9 cellular contexts compared by ENCODE assay signal in genomic region chr9:72524820-72525539, GRCh38. TPM values are rescaled to one million over a fixed set of nuclear protein-coding genes. Genes with fewer than 3 reads are reported as not detected.
A peak's percentile ranks its signal among the peaks of the same experiment; 100 is the strongest.
DNase-seq lines count a peak whose midpoint lies in the region; TF ChIP-seq lines count a peak whose summit lies in the region.
"Had no signal": no experiment of that assay in that cellular context is flagged by ENCODE, and none has a peak within 500 bp of the region (broad histone marks: within the 10 kb centered on the region; RNA-seq: fewer than 3 reads in every experiment).

No MANE protein-coding gene starts in this region.

- no peak overlapping the region for H3K4me3 Mint-ChIP-seq in osteocyte (ENCODE audit: unreplicated experiment)
- H3K4me3 Mint-ChIP-seq: activated B cell treated with CpG ODN at 0.5 μM for 24 hours had no signal

- no peaks in the 10 kb centered on the region for H3K36me3 Mint-ChIP-seq in osteocyte (ENCODE audit: unreplicated experiment)

- H3K9me3 ChIP-seq in HAP-1 (no peaks in the 10 kb centered on the region), SJSA1 (replicated peaks) (no peaks in the 10 kb centered on the region)

- no peaks in the 10 kb centered on the region for H3K27me3 ChIP-seq in HAP-1 (ENCODE audit: low read depth)
- no peaks in the 10 kb centered on the region for H3K27me3 ChIP-seq in SJSA1 (replicated peaks)

- H3K36me3 ChIP-seq in HAP-1 (replicated peaks), result no peaks in the 10 kb centered on the region
- no peaks in the 10 kb centered on the region for H3K36me3 ChIP-seq in SJSA1

- CTCF ChIA-PET in GM10248 (lab: Yijun Ruan, JAX), result no interaction called here

- no peak overlapping the region for H3K4me3 ChIP-seq in HAP-1
- no peak overlapping the region for H3K4me3 ChIP-seq in SJSA1
- H3K4me3 ChIP-seq in epithelial cell of esophagus (ENCODE audit: low read length), result no peak overlapping the region

- peaks cover 50% of the 10 kb centered on the region for H3K4me1 Mint-ChIP-seq in osteocyte (ENCODE audit: unreplicated experiment)

- H3K27ac Mint-ChIP-seq in osteocyte (ENCODE audit: unreplicated experiment), result peak overlapping the region; percentile 98
- H3K27ac Mint-ChIP-seq: activated B cell treated with CpG ODN at 0.5 μM for 24 hours had no signal

- in situ Hi-C loops in HAP-1 (cut with MboI; ENCODE audit: low sequenced_read_pairs), result no loop called here

- TF ChIP-seq CTCF in GM10248 (IDR thresholded peaks at IDR 0.05; ENCODE audit: control extremely low read depth, extremely low read depth, low read depth, missing control alignments) (no peak), epithelial cell of esophagus (IDR thresholded peaks at IDR 0.05; ENCODE audit: insufficient read depth, low read depth, low read length, missing control alignments) (no peak), osteocyte (IDR thresholded peaks at IDR 0.05) (no peak)

- peak overlapping the region; percentile 93 for H3K27ac ChIP-seq in SJSA1

- no peaks in the 10 kb centered on the region for H3K27me3 Mint-ChIP-seq in osteocyte (ENCODE audit: unreplicated experiment)

- H3K4me1 ChIP-seq in HAP-1 (peaks cover 60% of the 10 kb centered on the region), SJSA1 (replicated peaks) (peaks cover 31% of the 10 kb centered on the region)

- POLR2A ChIA-PET in GM10248 (lab: Yijun Ruan, JAX), result no interaction called here

- DNase-seq in GM10248 (ENCODE audit: extremely low spot score), result peak; percentile 30
- DNase-seq in HAP-1 (ENCODE audit: low spot score in 2 of 2), result peak; percentile 75 to 83
- peak; percentile 86 to 90 for DNase-seq in SJSA1 (ENCODE audit: low read depth in 1 of 2, low spot score in 2 of 2)
- peak; percentile 99 for DNase-seq in epithelial cell of esophagus (ENCODE audit: low read depth)
- DNase-seq in osteocyte (ENCODE audit: extremely low spot score, unreplicated experiment), result no peak
- no peak for DNase-seq in COR-L47 (lab: John Stamatoyannopoulos, UW)
- no peak for DNase-seq in medulla oblongata (ENCODE audit: extremely low spot score)
- DNase-seq in NCI-H524 treated with DMSO at 0.1 percent for 48 hours (lab: John Stamatoyannopoulos, UW), result no peak
- DNase-seq: activated B cell treated with CpG ODN at 0.5 μM for 24 hours had no signal

- no peaks in the 10 kb centered on the region for H3K9me3 Mint-ChIP-seq in osteocyte (ENCODE audit: unreplicated experiment)
- H3K9me3 Mint-ChIP-seq: activated B cell treated with CpG ODN at 0.5 μM for 24 hours had no signal

RNA-seq across cellular contexts. Expression of gene TMC1, which starts 3.6 kb away (rescaled TPM):
- total RNA-seq in SJSA1 (2014; rRNA removed; shearing (Covaris generic)), result 0.06 and 0.84 TPM in 2 replicates
- not detected in 2 replicates for total RNA-seq in osteocyte
- total RNA-seq: activated B cell treated with CpG ODN at 0.5 μM for 24 hours had no signal

Comparison
In these comparisons a context has a peak if more than half of its experiments do, and no peak if none do; other contexts are left out.
1. DNase-seq: peak in GM10248 (single experiment), HAP-1 (2 of 2), SJSA1 (2 of 2) and epithelial cell of esophagus (single experiment); none in osteocyte (single experiment), COR-L47 (single experiment), medulla oblongata (single experiment) and NCI-H524 treated with DMSO at 0.1 percent for 48 hours (single experiment).